In genomic region chr5:76561247-76561891, GRCh38 we compare ENCODE assay signal across 29 cellular contexts.
"Had no signal": no experiment of that assay in that cellular context is flagged by ENCODE, and none has a peak within 500 bp of the region (broad histone marks: within the 10 kb centered on the region; RNA-seq: fewer than 3 reads in every experiment).

No MANE protein-coding gene starts in this region.

- H3K4me2 ChIP-seq: smooth muscle cell had no signal

- H3K36me3 Mint-ChIP-seq: brain; stimulated activated memory B cell treated with anti-CD40 and anti-IgM and Interleukin-4, amounts not matched to agents 10 μg/mL and 1 μg/mL and 100 μg/mL, for 72 hours had no signal

- H3K27ac Mint-ChIP-seq: activated CD4-positive, alpha-beta T cell treated with anti-CD3 and anti-CD28 coated beads for 36 hours; activated naive CD8-positive, alpha-beta T cell; activated T-cell treated with anti-CD3 and anti-CD28 coated beads, Interleukin-2, amount 50 U/mL, for 72 hours; endodermal cell; progenitor cell of endocrine pancreas; stimulated activated memory B cell treated with anti-CD40 and anti-IgM and Interleukin-4, amounts not matched to agents 10 μg/mL and 1 μg/mL and 100 μg/mL, for 72 hours; stimulated activated naive CD8-positive, alpha-beta T cell treated with anti-CD3 and anti-CD28 coated beads, Interleukin-15, amount 100 ng/mL, for 72 hours; T-helper 1 cell treated with Interleukin-12 subunit alpha and Interleukin-12 subunit beta and Interleukin-4 antibody, amounts not matched to agents 30 μg/mL and 1 μg/mL, for 36 hours had no signal

- DNase-seq: activated CD4-positive, alpha-beta T cell treated with anti-CD3 and anti-CD28 coated beads for 36 hours; activated CD4-positive, CD25-positive, alpha-beta regulatory T cell; activated effector memory CD4-positive, alpha-beta T cell treated with Interleukin-2 at 50 U/mL for 16 hours; activated naive CD4-positive, alpha-beta T cell treated with Interleukin-2 at 50 U/mL for 16 hours; activated T-cell treated with anti-CD3 and anti-CD28 coated beads for 4 hours; activated T-cell treated with anti-CD3 and anti-CD28 coated beads, Interleukin-2, amount 50 U/mL, for 72 hours; cortex of kidney; endodermal cell; foreskin fibroblast; heart right ventricle; kidney glomerular epithelial cell; left lung; lower lobe of right lung; mesenchymal stem cell; naive thymus-derived CD8-positive, alpha-beta T cell; retina; stimulated activated CD4-positive, alpha-beta T cell treated with anti-CD3 and anti-CD28 coated beads, Interleukin-1b, Interleukin-23, amount 100 ng/mL, for 48 hours; stimulated activated CD4-positive, alpha-beta T cell treated with anti-CD3 and anti-CD28 coated beads, Interleukin-4, amount 100 ng/mL, for 4 hours; stimulated activated CD8-positive, alpha-beta memory T cell treated with anti-CD3 and anti-CD28 coated beads, Interleukin-4, amount 100 ng/mL, for 48 hours; stimulated activated naive CD8-positive, alpha-beta T cell treated with anti-CD3 and anti-CD28 coated beads, Interleukin-15, amount 100 ng/mL, for 72 hours; tibial artery had no signal

- H3K4me3 ChIP-seq: ascending aorta, heart right ventricle, left lung, lower lobe of right lung, smooth muscle cell, tibial artery had no signal

- H3K27ac ChIP-seq: ascending aorta, heart right ventricle, left lung, lower lobe of right lung, tibial artery had no signal

- H3K4me1 ChIP-seq: ascending aorta, lower lobe of right lung, tibial artery had no signal

- H3K9me3 ChIP-seq: ascending aorta, heart right ventricle, left lung, lower lobe of right lung, tibial artery had no signal

- H3K4me3 Mint-ChIP-seq: activated CD4-positive, alpha-beta T cell treated with anti-CD3 and anti-CD28 coated beads for 36 hours; activated naive CD8-positive, alpha-beta T cell; activated T-cell treated with anti-CD3 and anti-CD28 coated beads, Interleukin-2, amount 50 U/mL, for 72 hours; brain; endodermal cell; naive thymus-derived CD8-positive, alpha-beta T cell; stimulated activated memory B cell treated with anti-CD40 and anti-IgM and Interleukin-4, amounts not matched to agents 10 μg/mL and 1 μg/mL and 100 μg/mL, for 72 hours; stimulated activated naive CD8-positive, alpha-beta T cell treated with anti-CD3 and anti-CD28 coated beads, Interleukin-15, amount 100 ng/mL, for 72 hours; T-helper 1 cell treated with Interleukin-12 subunit alpha and Interleukin-12 subunit beta and Interleukin-4 antibody, amounts not matched to agents 30 μg/mL and 1 μg/mL, for 36 hours had no signal

- H3K27me3 Mint-ChIP-seq: activated CD4-positive, alpha-beta T cell treated with anti-CD3 and anti-CD28 coated beads for 36 hours; activated naive CD8-positive, alpha-beta T cell; naive thymus-derived CD8-positive, alpha-beta T cell; progenitor cell of endocrine pancreas; stimulated activated memory B cell treated with anti-CD40 and anti-IgM and Interleukin-4, amounts not matched to agents 10 μg/mL and 1 μg/mL and 100 μg/mL, for 72 hours; stimulated activated naive CD8-positive, alpha-beta T cell treated with anti-CD3 and anti-CD28 coated beads, Interleukin-15, amount 100 ng/mL, for 72 hours had no signal

- H3K27me3 ChIP-seq: ascending aorta, left lung, tibial artery had no signal

- H3K4me1 Mint-ChIP-seq: endodermal cell had no signal

- H3K36me3 ChIP-seq: ascending aorta, heart right ventricle, lower lobe of right lung, tibial artery had no signal

- ATAC-seq: activated CD4-positive, alpha-beta T cell treated with anti-CD3 and anti-CD28 coated beads for 36 hours; activated T-cell treated with anti-CD3 and anti-CD28 coated beads, Interleukin-2, amount 50 U/mL, for 72 hours; esophagus mucosa; heart right ventricle; left lung; lower lobe of right lung; naive thymus-derived CD8-positive, alpha-beta T cell; stimulated activated memory B cell treated with anti-CD40 and anti-IgM and Interleukin-4, amounts not matched to agents 10 μg/mL and 1 μg/mL and 100 μg/mL, for 72 hours; stimulated activated naive CD8-positive, alpha-beta T cell treated with anti-CD3 and anti-CD28 coated beads, Interleukin-15, amount 100 ng/mL, for 72 hours had no signal
